4 cellular contexts compared by ENCODE assay signal in the genomic region with DNA sequence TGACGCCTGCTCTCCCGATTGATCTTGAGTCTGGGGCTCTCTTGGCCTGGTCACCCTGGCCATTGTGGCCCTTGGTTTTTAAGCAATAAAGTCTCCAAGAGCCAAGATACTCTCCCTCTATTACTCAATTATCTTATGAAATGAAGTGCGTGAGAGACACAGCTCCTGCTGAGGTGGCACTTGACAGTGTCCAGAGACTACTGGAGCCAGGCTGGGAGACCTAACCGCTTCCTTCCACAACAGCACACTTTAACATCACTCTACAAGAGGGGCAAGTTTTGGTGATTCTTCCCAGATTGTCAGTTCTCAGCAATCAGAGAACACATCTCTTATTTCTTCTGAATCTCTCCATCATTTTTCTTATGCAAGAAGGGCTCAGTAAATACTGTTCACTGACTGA.
"Had no signal": no experiment of that assay in that cellular context is flagged by ENCODE, and none has a peak within 500 bp of the region (broad histone marks: within the 10 kb centered on the region; RNA-seq: fewer than 3 reads in every experiment).

No MANE protein-coding gene starts in this region.

- DNase-seq: H9, HCEC 1CT, IMR-90 had no signal

- H3K9me3 Mint-ChIP-seq: GM23338, H9 had no signal

- ATAC-seq: GM23338 had no signal

- H3K4me3 Mint-ChIP-seq: GM23338, H9 had no signal

- H3K4me3 ChIP-seq: GM23338 had no signal

- H3K27ac Mint-ChIP-seq: GM23338, H9 had no signal

- H3K4me2 ChIP-seq: GM23338 had no signal

- H2AFZ ChIP-seq: GM23338 had no signal

- H3K4me1 Mint-ChIP-seq: GM23338 had no signal
